Comparison of ENCODE assay signal across 8 cellular contexts in genomic region chr5:128085413-128085812, GRCh38. TPM values are rescaled to one million over a fixed set of nuclear protein-coding genes. Genes with fewer than 3 reads are reported as not detected.
DNase-seq lines count a peak whose midpoint lies in the region; ATAC-seq and TF ChIP-seq lines count a peak whose summit lies in the region.

No MANE protein-coding gene starts in this region.

- H3F3A ChIP-seq in DOHH2 (ENCODE audit: control insufficient read depth, insufficient read depth) = peaks cover 3% of the 10 kb centered on the region
- no peaks in the 10 kb centered on the region for H3F3A ChIP-seq in PC-9 (ENCODE audit: insufficient read depth, low read depth)

- H3K9me3 ChIP-seq in DOHH2 (ENCODE audit: control insufficient read depth, insufficient read depth, low read length) = no peaks in the 10 kb centered on the region
- H3K9me3 ChIP-seq in PC-9 (ENCODE audit: insufficient read depth, low read depth) = no peaks in the 10 kb centered on the region
- no peaks in the 10 kb centered on the region for H3K9me3 ChIP-seq in esophagus muscularis mucosa

- POLR2A ChIA-PET in PC-9 (lab: Charles Lee; ENCODE audit: unreplicated experiment) = interaction anchor here (0.6 kb wide), 2 partner anchors 36 to 128 kb away, joined by 3 to 4 read pairs; no protein-coding TSS in a partner anchor

- TF ChIP-seq CTCF in DOHH2 (IDR thresholded peaks at IDR 0.05; ENCODE audit: low read depth, low read length, poor library complexity, severe bottlenecking) (no peak), PC-9 (conservative IDR thresholded peaks at IDR 0.05) (no peak), esophagus muscularis mucosa (IDR thresholded peaks at IDR 0.05) (no peak)

- H3K79me2 ChIP-seq in DOHH2 (ENCODE audit: control insufficient read depth, low read length) (peaks cover 91% of the 10 kb centered on the region), PC-9 (ENCODE audit: low read depth) (peaks cover 87% of the 10 kb centered on the region)

- no peak overlapping the region for H3K27ac ChIP-seq in DOHH2 (ENCODE audit: low read depth, low read length)
- no peak overlapping the region for H3K27ac ChIP-seq in PC-9
- H3K27ac ChIP-seq in esophagus muscularis mucosa (replicated peaks in 1 of 4) = peak overlapping the region; percentile 95 to 99 (median 97)
- no peak overlapping the region for H3K27ac ChIP-seq in rectal smooth muscle tissue (ENCODE audit: low read depth, low read length)

- H3K36me3 ChIP-seq in DOHH2 (ENCODE audit: control insufficient read depth, low read length) (peaks cover 49% of the 10 kb centered on the region), PC-9 (ENCODE audit: low read depth) (0 out of 2 replicates have a peak, but pooled peaks cover 8% of the 10 kb centered on the region), esophagus muscularis mucosa (no peaks in the 10 kb centered on the region), rectal smooth muscle tissue (ENCODE audit: control insufficient read depth, insufficient read depth, low read length) (no peaks in the 10 kb centered on the region)

- DNase-seq in PC-9 (no peak), esophagus muscularis mucosa (ENCODE audit: extremely low spot score) (no peak), AG08395 (ENCODE audit: low spot score) (no peak), NCI-H2171 (lab: John Stamatoyannopoulos, UW) (no peak)
- DNase-seq in activated naive CD4-positive, alpha-beta T cell treated with anti-CD3 and anti-CD28 coated beads, Interleukin-2, amount 50 U/mL, for 16 hours = no peak

- H3K4me2 ChIP-seq in DOHH2 (ENCODE audit: low read length) (peak overlapping the region; percentile 80), PC-9 (peak overlapping the region; percentile 97)

- H3K27me3 ChIP-seq in DOHH2 (ENCODE audit: control insufficient read depth, low read length) (no peaks in the 10 kb centered on the region), PC-9 (ENCODE audit: insufficient read depth, low read depth) (no peaks in the 10 kb centered on the region), esophagus muscularis mucosa (no peaks in the 10 kb centered on the region), rectal smooth muscle tissue (ENCODE audit: control insufficient read depth, insufficient read depth, low read length) (no peaks in the 10 kb centered on the region)

- TF ChIP-seq EP300 in esophagus muscularis mucosa (IDR thresholded peaks at IDR 0.05) = no peak

- peaks cover 6% of the 10 kb centered on the region; the same call in 1 of the 2 replicates for H4K20me1 ChIP-seq in DOHH2 (ENCODE audit: control insufficient read depth, insufficient read depth, low read depth, low read length)
- H4K20me1 ChIP-seq in PC-9 (ENCODE audit: insufficient read depth) = peaks cover 23% of the 10 kb centered on the region

- no peaks in the 10 kb centered on the region for H3K9me2 ChIP-seq in DOHH2 (replicated peaks; ENCODE audit: control insufficient read depth, low read length)
- no peaks in the 10 kb centered on the region for H3K9me2 ChIP-seq in PC-9 (ENCODE audit: insufficient read depth)

- TF ChIP-seq POLR2A in esophagus muscularis mucosa (IDR thresholded peaks at IDR 0.05; ENCODE audit: low read depth) = no peak

- H3K4me1 ChIP-seq in DOHH2 (ENCODE audit: control insufficient read depth, low read length) = peaks cover 31% of the 10 kb centered on the region
- H3K4me1 ChIP-seq in PC-9 (replicated peaks; ENCODE audit: insufficient read depth) = peaks cover 39% of the 10 kb centered on the region
- H3K4me1 ChIP-seq in esophagus muscularis mucosa = peaks cover 24 to 58% (median 55%) of the 10 kb centered on the region in 4 donors
- H3K4me1 ChIP-seq in rectal smooth muscle tissue (ENCODE audit: control insufficient read depth, insufficient read depth, low read length) = peaks cover 11% of the 10 kb centered on the region

- H3K4me3 ChIP-seq in DOHH2 (ENCODE audit: low read length) (peak overlapping the region; percentile 85), PC-9 (peak overlapping the region; percentile 97), esophagus muscularis mucosa (peak overlapping the region; percentile 92 to 95 (median 94)), rectal smooth muscle tissue (ENCODE audit: low read length) (peak overlapping the region; percentile 90)

- H2AFZ ChIP-seq in PC-9 = no peak overlapping the region

- no TSS peak for BruUV-seq in PC-9 (replicated peaks; lab: Mats Ljungman, UMichigan)

- no peak overlapping the region for H3K9ac ChIP-seq in rectal smooth muscle tissue (ENCODE audit: low read length)

- no peak for ATAC-seq in GM21619 (IDR thresholded peaks at IDR 0.05; ENCODE audit: unreplicated experiment)

- 40% methylated on average over 4 of the region's 4 CpGs for WGBS in esophagus muscularis mucosa

- intact Hi-C loops in PC-9 (cut with micrococcal nuclease; ENCODE audit: unreplicated experiment) (loop anchor here (2.0 kb wide), 1 partner anchor 329 kb away; no protein-coding TSS in a partner anchor), esophagus muscularis mucosa (cut with DNase I) (loop anchor here (10.0 kb wide), 2 partner anchors 211 to 331 kb away; no protein-coding TSS in a partner anchor)

- CTCF ChIA-PET in PC-9 (lab: Charles Lee) = interaction anchor here (1.0 kb wide), 1 partner anchor 209 kb away, joined by 3 read pairs; no protein-coding TSS in a partner anchor

RNA-seq across cellular contexts. Expression of gene SLC12A2, which starts 1.8 kb away (rescaled TPM):
- total RNA-seq in PC-9 (2021) (24.4 and 29.3 TPM in 2 replicates), esophagus muscularis mucosa (100 to 1,000 TPM in 2 of 4 donors, 10 to 100 TPM in 2; 93.4 to 132 (median 113) TPM)

Comparison
In these comparisons a context has a peak if more than half of its experiments do, and no peak if none do; other contexts are left out.
1. H3K27ac ChIP-seq: peak in esophagus muscularis mucosa (4 of 4); none in DOHH2 (single experiment), PC-9 (single experiment) and rectal smooth muscle tissue (single experiment).
2. Peak in every context shown above with its lines, with median percentiles within 50 percentile points of each other: H3K4me3 ChIP-seq.